In the genomic region with DNA sequence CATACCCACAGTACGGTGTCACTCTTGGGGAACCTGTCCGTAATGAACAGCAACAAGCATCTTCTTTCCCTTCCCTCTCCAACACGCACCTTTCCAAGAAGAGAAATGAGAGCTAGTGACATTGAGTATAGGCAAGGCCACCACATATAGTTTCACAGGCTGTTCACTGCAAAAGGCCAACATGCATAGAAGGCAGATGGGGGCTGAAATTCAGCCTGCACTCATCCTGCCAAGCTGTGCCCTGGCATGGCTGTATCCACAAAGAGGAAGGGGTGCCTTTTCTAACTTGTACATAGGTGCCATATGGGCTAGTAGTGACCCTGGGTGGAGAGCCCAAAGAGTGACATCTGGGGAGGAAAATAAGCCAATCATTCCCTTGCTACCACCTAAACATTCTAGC, we compare ENCODE assay signal across 1 cellular context.
TF ChIP-seq lines count a peak whose summit lies in the region.

No MANE protein-coding gene starts in this region.

TF ChIP-seq in H1, 55 proteins besides CTCF, POLR2A, EP300 and RAD21 (continued from another document):
- TF ChIP-seq, protein P1, sequence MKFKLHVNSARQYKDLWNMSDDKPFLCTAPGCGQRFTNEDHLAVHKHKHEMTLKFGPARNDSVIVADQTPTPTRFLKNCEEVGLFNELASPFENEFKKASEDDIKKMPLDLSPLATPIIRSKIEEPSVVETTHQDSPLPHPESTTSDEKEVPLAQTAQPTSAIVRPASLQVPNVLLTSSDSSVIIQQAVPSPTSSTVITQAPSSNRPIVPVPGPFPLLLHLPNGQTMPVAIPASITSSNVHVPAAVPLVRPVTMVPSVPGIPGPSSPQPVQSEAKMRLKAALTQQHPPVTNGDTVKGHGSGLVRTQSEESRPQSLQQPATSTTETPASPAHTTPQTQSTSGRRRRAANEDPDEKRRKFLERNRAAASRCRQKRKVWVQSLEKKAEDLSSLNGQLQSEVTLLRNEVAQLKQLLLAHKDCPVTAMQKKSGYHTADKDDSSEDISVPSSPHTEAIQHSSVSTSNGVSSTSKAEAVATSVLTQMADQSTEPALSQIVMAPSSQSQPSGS (IDR thresholded peaks at IDR 0.05; ENCODE audit: low read length) = no peak
- TF ChIP-seq CREB1 (IDR thresholded peaks at IDR 0.05) (no peak), GABPA (IDR thresholded peaks at IDR 0.05; ENCODE audit: borderline replicate concordance, insufficient read depth, low read length) (no peak), KDM4A (IDR thresholded peaks at IDR 0.05; ENCODE audit: low read depth, low read length, severe bottlenecking) (no peak), SP1 (IDR thresholded peaks at IDR 0.05; ENCODE audit: low read depth, low read length) (no peak), RXRA (IDR thresholded peaks at IDR 0.05; ENCODE audit: insufficient read depth, low read depth, low read length) (no peak), SIN3A (conservative IDR thresholded peaks at IDR 0.05 in 1 of 2, IDR thresholded peaks at IDR 0.05 in 1 of 2; ENCODE audit: low read depth in 1 of 2, low read length in 2 of 2) (no peak), CTBP2 (IDR thresholded peaks at IDR 0.05; ENCODE audit: borderline replicate concordance, insufficient read depth, insufficient read length, low read length) (no peak), TEAD4 (IDR thresholded peaks at IDR 0.05; ENCODE audit: low read depth, low read length) (no peak), ASH2L (IDR thresholded peaks at IDR 0.05; ENCODE audit: low read length) (no peak), TBP (IDR thresholded peaks at IDR 0.05; ENCODE audit: low read depth, low read length) (no peak), NRF1 (IDR thresholded peaks at IDR 0.05; ENCODE audit: low read depth, low read length) (no peak), RNF2 (IDR thresholded peaks at IDR 0.05; ENCODE audit: borderline replicate concordance, low read depth, low read length, missing control alignments, poor library complexity, severe bottlenecking) (no peak)
- TF ChIP-seq, protein P2, sequence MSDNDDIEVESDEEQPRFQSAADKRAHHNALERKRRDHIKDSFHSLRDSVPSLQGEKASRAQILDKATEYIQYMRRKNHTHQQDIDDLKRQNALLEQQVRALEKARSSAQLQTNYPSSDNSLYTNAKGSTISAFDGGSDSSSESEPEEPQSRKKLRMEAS (IDR thresholded peaks at IDR 0.05) = no peak
- TF ChIP-seq, protein P3, sequence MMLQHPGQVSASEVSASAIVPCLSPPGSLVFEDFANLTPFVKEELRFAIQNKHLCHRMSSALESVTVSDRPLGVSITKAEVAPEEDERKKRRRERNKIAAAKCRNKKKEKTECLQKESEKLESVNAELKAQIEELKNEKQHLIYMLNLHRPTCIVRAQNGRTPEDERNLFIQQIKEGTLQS (IDR thresholded peaks at IDR 0.05; ENCODE audit: insufficient read depth, low read depth, low read length) = no peak
TF ChIP-seq in H1: peak in this region for 0.
